Comparison of ENCODE assay signal across 15 cellular contexts in the genomic region with DNA sequence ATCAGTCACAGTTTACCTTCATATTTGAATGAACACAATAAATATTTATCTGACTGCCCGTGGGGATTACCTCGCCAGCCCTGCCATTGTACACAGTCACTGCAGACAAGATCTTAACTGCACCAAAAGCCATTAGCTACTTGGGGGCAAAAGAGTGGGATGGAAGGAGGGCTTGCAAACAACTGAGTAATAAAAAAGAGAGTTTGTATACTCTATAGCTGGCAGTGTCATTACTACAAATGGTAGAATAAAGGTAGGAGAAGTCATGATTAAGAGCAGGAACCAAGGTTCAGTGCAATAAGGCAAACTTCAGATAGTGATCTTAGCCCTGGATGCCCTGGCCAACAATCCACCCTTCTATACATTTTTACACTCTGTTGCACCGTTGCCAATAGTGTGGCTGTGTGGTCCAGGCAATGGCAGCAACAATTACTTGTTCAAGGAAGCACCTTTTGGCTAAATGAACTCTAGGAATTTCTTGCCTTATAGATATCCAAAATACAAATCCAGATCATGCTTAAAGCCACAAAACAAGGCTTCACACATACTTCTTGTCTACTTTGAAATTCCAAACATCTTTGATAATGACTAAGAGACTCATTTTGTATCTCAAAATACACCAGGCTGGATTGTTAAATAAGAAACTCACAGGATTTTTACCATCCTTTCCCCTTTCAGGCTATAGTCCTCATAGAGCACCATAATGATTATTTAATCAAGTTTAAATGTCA.
"Had no signal": no experiment of that assay in that cellular context is flagged by ENCODE, and none has a peak within 500 bp of the region (broad histone marks: within the 10 kb centered on the region; RNA-seq: fewer than 3 reads in every experiment).

No MANE protein-coding gene starts in this region.

- DNase-seq: activated CD4-positive, alpha-beta T cell treated with anti-CD3 and anti-CD28 coated beads, Interleukin-2, amount 10 ng/mL, durations not matched to agents 7 days and 5 days; activated CD8-positive, alpha-beta memory T cell treated with anti-CD3 and anti-CD28 coated beads, Interleukin-2, amount 50 U/mL, for 48 hours; activated gamma-delta T cell treated with Interleukin-2 at 50 U/mL for 16 hours; anterior cingulate cortex; effector CD4-positive, alpha-beta T cell; glutamatergic neuron; mesendoderm; posterior cingulate gyrus; retina; stimulated activated CD4-positive, alpha-beta T cell treated with anti-CD3 and anti-CD28 coated beads, Interleukin-15, amount 100 ng/mL, for 24 hours; stimulated activated CD4-positive, alpha-beta T cell treated with anti-CD3 and anti-CD28 coated beads, Interleukin-4, amount 100 ng/mL, for 1 hour; stimulated activated naive B cell treated with anti-CD40 and anti-IgM and Interleukin-4, amounts not matched to agents 10 μg/mL and 1 μg/mL and 100 μg/mL, for 72 hours; trophoblast cell had no signal

- H3K27me3 ChIP-seq: colonic mucosa, esophagus muscularis mucosa had no signal

- H3K36me3 ChIP-seq: colonic mucosa, esophagus muscularis mucosa had no signal

- H3K4me1 ChIP-seq: colonic mucosa, esophagus muscularis mucosa had no signal

- H3K27ac ChIP-seq: colonic mucosa, esophagus muscularis mucosa had no signal

- H3K9me3 ChIP-seq: colonic mucosa had no signal

- H3K4me3 ChIP-seq: colonic mucosa, esophagus muscularis mucosa had no signal
